Comparison of ENCODE assay signal across 28 cellular contexts in the genomic region with DNA sequence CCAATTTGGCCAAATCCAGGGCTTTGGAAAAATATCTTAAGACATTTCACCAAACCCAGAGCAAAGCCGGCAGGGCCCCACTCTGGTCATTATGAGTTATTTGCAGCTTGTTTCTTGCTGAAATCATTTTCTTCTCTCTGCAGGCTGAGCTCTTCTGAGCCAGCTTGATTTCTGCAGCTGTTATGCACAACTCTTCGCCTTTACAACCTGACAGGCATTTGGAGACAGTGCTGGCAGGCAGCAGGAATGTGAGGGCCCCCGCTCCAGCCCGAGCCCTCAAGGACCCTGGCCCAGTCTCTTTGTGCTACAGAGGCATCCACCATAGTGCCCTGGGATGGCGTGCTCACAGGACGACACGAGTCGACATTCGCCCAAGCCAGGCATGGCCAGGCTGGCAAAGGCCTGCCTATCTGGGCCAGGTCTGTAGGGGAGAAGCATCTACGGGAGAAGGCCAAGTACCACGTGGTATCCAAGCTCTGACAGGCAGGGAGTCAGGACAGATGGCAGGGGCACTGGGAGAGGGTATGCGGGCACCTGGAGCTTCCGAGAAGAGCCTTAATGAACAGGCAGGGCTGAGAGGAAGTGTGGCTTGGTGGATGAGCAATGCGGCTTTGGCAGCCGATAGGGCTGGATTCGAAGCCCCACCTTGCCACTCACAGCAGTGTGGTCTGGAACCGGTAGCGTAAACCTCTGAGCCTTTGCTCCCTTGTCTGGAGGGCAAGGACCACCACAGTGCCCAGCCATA. TPM values are rescaled to one million over a fixed set of nuclear protein-coding genes. Genes with fewer than 3 reads are reported as not detected.
DNase-seq lines count a peak whose midpoint lies in the region; ATAC-seq and TF ChIP-seq lines count a peak whose summit lies in the region.
"Had no signal": no experiment of that assay in that cellular context is flagged by ENCODE, and none has a peak within 500 bp of the region (broad histone marks: within the 10 kb centered on the region; RNA-seq: fewer than 3 reads in every experiment).

No MANE protein-coding gene starts in this region.

- H3K27ac ChIP-seq in SK-N-MC, result peak overlapping the region; percentile 86
- H3K27ac ChIP-seq in aorta (ENCODE audit: low read depth in 1 of 2, low read length in 2 of 2), result no peak overlapping the region
- H3K27ac ChIP-seq: gastrocnemius medialis, ovary, SJCRH30 had no signal

- H3K27me3 Mint-ChIP-seq in activated naive CD4-positive, alpha-beta T cell treated with anti-CD3 and anti-CD28 coated beads for 36 hours (ENCODE audit: low read depth), result no peaks in the 10 kb centered on the region
- H3K27me3 Mint-ChIP-seq: activated naive CD8-positive, alpha-beta T cell treated with anti-CD3 and anti-CD28 coated beads for 36 hours; activated T-helper 17 cell treated with anti-CD3 and anti-CD28 coated beads, Interleukin-2, amount 50 U/mL, for 72 hours had no signal

- DNase-seq in Right ventricle myocardium inferior (ENCODE audit: missing footprints) (no peak), left cardiac atrium (no peak), SK-N-MC (ENCODE audit: low read depth, low spot score) (no peak), myocyte (ENCODE audit: low read depth) (peak; percentile 13), aorta (peak in 1 of 2 donors; percentile 49), foreskin fibroblast (no peak)
- DNase-seq in activated naive CD4-positive, alpha-beta T cell treated with anti-CD3 and anti-CD28 coated beads for 36 hours, result no peak
- DNase-seq in stimulated activated CD4-positive, alpha-beta T cell treated with anti-CD3 and anti-CD28 coated beads, Interleukin-15, amount 100 ng/mL, for 24 hours, result no peak
- DNase-seq: activated CD4-positive, alpha-beta T cell treated with anti-CD3 and anti-CD28 coated beads, Interleukin-2, amount 50 U/mL, for 48 hours; activated CD8-positive, alpha-beta memory T cell treated with anti-CD3 and anti-CD28 coated beads, Interleukin-2, amount 50 U/mL, for 4 hours; activated naive CD8-positive, alpha-beta T cell treated with anti-CD3 and anti-CD28 coated beads for 36 hours; CD4-positive, alpha-beta memory T cell; central memory CD4-positive, alpha-beta T cell; gastrocnemius medialis; H7; hippocampal formation; immature natural killer cell; naive thymus-derived CD8-positive, alpha-beta T cell; NCI-H146; NCI-H526 treated with DMSO at 0.1 percent for 48 hours; ovary; right cardiac atrium; stimulated activated CD4-positive, alpha-beta T cell treated with anti-CD3 and anti-CD28 coated beads, Interleukin-4, amount 100 ng/mL, for 24 hours had no signal

- no peak overlapping the region for H3K27ac Mint-ChIP-seq in activated naive CD4-positive, alpha-beta T cell treated with anti-CD3 and anti-CD28 coated beads for 36 hours
- H3K27ac Mint-ChIP-seq: activated naive CD8-positive, alpha-beta T cell treated with anti-CD3 and anti-CD28 coated beads for 36 hours; activated T-helper 17 cell treated with anti-CD3 and anti-CD28 coated beads, Interleukin-2, amount 50 U/mL, for 72 hours; immature natural killer cell; stimulated activated memory B cell treated with anti-CD40 and anti-IgM and Interleukin-4, amounts not matched to agents 10 μg/mL and 1 μg/mL and 100 μg/mL, for 72 hours had no signal

- H3K4me1 Mint-ChIP-seq in activated naive CD4-positive, alpha-beta T cell treated with anti-CD3 and anti-CD28 coated beads for 36 hours (ENCODE audit: low read depth), result peaks cover 10% of the 10 kb centered on the region

- no peaks in the 10 kb centered on the region for H3K27me3 ChIP-seq in aorta (ENCODE audit: control insufficient read depth in 1 of 2, insufficient read depth in 2 of 2, low read length in 1 of 2)
- H3K27me3 ChIP-seq: ascending aorta, ovary had no signal

- H3K36me3 Mint-ChIP-seq in activated naive CD4-positive, alpha-beta T cell treated with anti-CD3 and anti-CD28 coated beads for 36 hours (ENCODE audit: low read depth), result no peaks in the 10 kb centered on the region
- H3K36me3 Mint-ChIP-seq: activated naive CD8-positive, alpha-beta T cell treated with anti-CD3 and anti-CD28 coated beads for 36 hours; CD4-positive, alpha-beta memory T cell; immature natural killer cell; naive thymus-derived CD8-positive, alpha-beta T cell; stimulated activated memory B cell treated with anti-CD40 and anti-IgM and Interleukin-4, amounts not matched to agents 10 μg/mL and 1 μg/mL and 100 μg/mL, for 72 hours had no signal

- 94% methylated on average over 18 of the region's 18 CpGs for WGBS in aorta, 2 donors

- no peaks in the 10 kb centered on the region for H3K9me3 ChIP-seq in SK-N-MC (ENCODE audit: low read depth, low read length)
- no peaks in the 10 kb centered on the region for H3K9me3 ChIP-seq in aorta (ENCODE audit: control insufficient read depth, low read length)
- H3K9me3 ChIP-seq: ascending aorta, gastrocnemius medialis, ovary, SJCRH30 had no signal

- intact Hi-C loops in Right ventricle myocardium inferior (cut with DNase I) (loop anchor here (10.0 kb wide), 1 partner anchor 95 kb away; no protein-coding TSS in a partner anchor), left cardiac atrium (cut with DNase I) (loop anchor here (5.0 to 10.0 kb wide), 2 partner anchors 268 to 355 kb away; a partner anchor contains a TSS), aorta (cut with DNase I) (loop anchor here (10.0 kb wide), 3 partner anchors 265 to 545 kb away; a partner anchor contains a TSS)
- intact Hi-C loops in activated naive CD4-positive, alpha-beta T cell treated with anti-CD3 and anti-CD28 coated beads for 36 hours (cut with micrococcal nuclease), result loop anchor here (10.0 kb wide), 2 partner anchors 135 to 265 kb away; a partner anchor contains a TSS

- no peaks in the 10 kb centered on the region for H3K4me1 ChIP-seq in aorta (ENCODE audit: control insufficient read depth in 1 of 2, insufficient read depth in 2 of 2, low read length in 2 of 2)

- no peak overlapping the region for H3K4me3 Mint-ChIP-seq in activated naive CD4-positive, alpha-beta T cell treated with anti-CD3 and anti-CD28 coated beads for 36 hours
- H3K4me3 Mint-ChIP-seq: activated naive CD8-positive, alpha-beta T cell treated with anti-CD3 and anti-CD28 coated beads for 36 hours; activated T-helper 17 cell treated with anti-CD3 and anti-CD28 coated beads, Interleukin-2, amount 50 U/mL, for 72 hours; CD4-positive, alpha-beta memory T cell; immature natural killer cell; stimulated activated memory B cell treated with anti-CD40 and anti-IgM and Interleukin-4, amounts not matched to agents 10 μg/mL and 1 μg/mL and 100 μg/mL, for 72 hours had no signal

- CTCF ChIA-PET in activated naive CD4-positive, alpha-beta T cell treated with anti-CD3 and anti-CD28 coated beads for 36 hours (lab: Charles Lee), result interaction anchor here (0.8 to 0.9 kb wide), 2 partner anchors 15 to 100 kb away, joined by 3 to 4 read pairs; no protein-coding TSS in a partner anchor

- H3K4me3 ChIP-seq in SK-N-MC (no peak overlapping the region), aorta (ENCODE audit: low read length in 2 of 2) (no peak overlapping the region), foreskin fibroblast (ENCODE audit: low read depth in 1 of 2, low read length in 2 of 2) (no peak overlapping the region)
- H3K4me3 ChIP-seq: gastrocnemius medialis, ovary, SJCRH30 had no signal

- H3K36me3 ChIP-seq in SK-N-MC (ENCODE audit: insufficient read depth, low read length), result no peaks in the 10 kb centered on the region
- H3K36me3 ChIP-seq in aorta (ENCODE audit: control insufficient read depth in 1 of 2, insufficient read depth in 2 of 2, low read length in 1 of 2), result no peaks in the 10 kb centered on the region
- H3K36me3 ChIP-seq: ascending aorta, gastrocnemius medialis, ovary, SJCRH30 had no signal

- ATAC-seq in Right ventricle myocardium inferior, result peak; percentile 30
- no peak for ATAC-seq in left cardiac atrium
- peak; percentile 33 for ATAC-seq in aorta (ENCODE audit: low FRiP score)
- ATAC-seq: activated T-helper 17 cell treated with anti-CD3 and anti-CD28 coated beads, Interleukin-2, amount 50 U/mL, for 72 hours; left lobe of liver; naive thymus-derived CD8-positive, alpha-beta T cell; stimulated activated memory B cell treated with anti-CD40 and anti-IgM and Interleukin-4, amounts not matched to agents 10 μg/mL and 1 μg/mL and 100 μg/mL, for 72 hours had no signal

- H3K9me3 Mint-ChIP-seq in activated naive CD4-positive, alpha-beta T cell treated with anti-CD3 and anti-CD28 coated beads for 36 hours, result no peaks in the 10 kb centered on the region
- H3K9me3 Mint-ChIP-seq: activated naive CD8-positive, alpha-beta T cell treated with anti-CD3 and anti-CD28 coated beads for 36 hours; activated T-helper 17 cell treated with anti-CD3 and anti-CD28 coated beads, Interleukin-2, amount 50 U/mL, for 72 hours; CD4-positive, alpha-beta memory T cell; immature natural killer cell; naive thymus-derived CD8-positive, alpha-beta T cell; stimulated activated memory B cell treated with anti-CD40 and anti-IgM and Interleukin-4, amounts not matched to agents 10 μg/mL and 1 μg/mL and 100 μg/mL, for 72 hours had no signal

- TF ChIP-seq CTCF in foreskin fibroblast (IDR thresholded peaks at IDR 0.05; ENCODE audit: low read depth, low read length), result no peak

- peak overlapping the region; percentile 35 for H3K9ac ChIP-seq in SK-N-MC (ENCODE audit: insufficient read length)

RNA-seq across cellular contexts. Expression of a gene that starts 32.3 kb away (rescaled TPM):
- total RNA-seq in Right ventricle myocardium inferior, result 34.1 TPM
- 10 to 100 TPM; 31.8 to 37.3 TPM for total RNA-seq in left cardiac atrium
- 38.5 and 56.1 TPM in 2 replicates for total RNA-seq in myocyte
- polyA plus RNA-seq in myocyte (2012), result 31.1 TPM
- total RNA-seq in aorta, result 10 to 100 TPM; 43.0 to 46.1 TPM
- 100 to 1,000 TPM; 103 to 142 TPM for polyA plus RNA-seq in aorta
- 10 to 100 TPM; 39.7 to 46.8 TPM for total RNA-seq in activated naive CD4-positive, alpha-beta T cell treated with anti-CD3 and anti-CD28 coated beads for 36 hours

RNA-seq across cellular contexts. Expression of a gene that starts 47.2 kb away (rescaled TPM):
- total RNA-seq in Right ventricle myocardium inferior (41.4 TPM), left cardiac atrium (10 to 100 TPM; 40.3 to 57.4 TPM), myocyte (83.7 and 87.6 TPM in 2 replicates), aorta (100 to 1,000 TPM; 103 to 172 TPM)
- polyA plus RNA-seq in myocyte (2012), result 42.5 TPM
- 100 to 1,000 TPM in 1 of 2 donors, 10 to 100 TPM in 1; 60.1 to 217 TPM for polyA plus RNA-seq in aorta
- 100 to 1,000 TPM; 101 to 110 TPM for total RNA-seq in activated naive CD4-positive, alpha-beta T cell treated with anti-CD3 and anti-CD28 coated beads for 36 hours

Comparison
In these comparisons a context has a peak if more than half of its experiments do, and no peak if none do; other contexts are left out.
1. ATAC-seq: peak in Right ventricle myocardium inferior (single experiment) and aorta (single experiment); none in left cardiac atrium (0 of 2).